In the genomic region with DNA sequence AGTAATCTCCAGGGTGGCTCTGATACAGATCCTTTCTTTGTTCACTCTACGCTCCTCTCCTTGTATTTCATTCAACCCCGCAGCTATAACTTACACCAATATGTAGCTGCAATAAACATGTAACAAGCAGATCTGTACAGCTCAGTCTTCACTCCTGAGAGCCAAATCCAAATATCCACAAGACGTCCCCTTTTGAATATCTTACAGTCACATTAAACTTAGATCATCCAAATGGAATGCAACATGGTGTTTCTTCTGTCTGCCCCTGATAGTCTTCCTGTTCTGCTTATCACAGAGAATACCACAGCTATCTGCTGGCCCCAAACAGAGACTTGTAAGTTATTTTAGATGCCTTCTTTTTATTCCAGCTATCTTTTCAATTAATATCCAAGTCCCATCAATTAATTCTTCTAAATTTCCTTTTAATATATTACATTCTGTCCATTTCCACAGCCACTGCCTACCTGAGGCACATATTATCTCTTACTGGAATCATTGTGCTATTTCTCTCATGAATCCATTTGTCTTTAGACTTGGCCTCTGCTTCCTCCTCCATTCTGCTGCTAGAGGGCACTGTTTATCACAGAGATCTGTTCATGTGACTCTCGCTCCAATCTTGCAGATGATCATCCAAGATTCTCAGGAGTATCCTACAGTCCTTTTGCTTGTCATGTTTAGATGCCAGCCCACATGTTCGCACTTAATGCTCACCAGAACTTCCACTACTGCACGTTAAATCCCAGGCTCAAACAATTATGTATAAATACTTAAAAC, we compare ENCODE assay signal across 8 cellular contexts.
DNase-seq lines count a peak whose midpoint lies in the region; ATAC-seq and TF ChIP-seq lines count a peak whose summit lies in the region.

No MANE protein-coding gene starts in this region.

- H3K27me3 Mint-ChIP-seq in activated CD4-positive, alpha-beta memory T cell treated with anti-CD3 and anti-CD28 coated beads, Interleukin-2, amount 10 ng/mL, durations not matched to agents 7 days and 5 days: peaks cover 1% of the 10 kb centered on the region

- peaks cover 0 to 5% of the 10 kb centered on the region in 2 experiments; a peak in 1 of 4 replicates for H3K4me1 ChIP-seq in SK-N-SH (ENCODE audit: control insufficient read depth in 1 of 2, insufficient read depth in 2 of 2, low read depth in 1 of 2, low read length in 1 of 2)
- H3K4me1 ChIP-seq in suprapubic skin: no peaks in the 10 kb centered on the region

- H3K9me3 ChIP-seq in SK-N-SH (no peaks in the 10 kb centered on the region), suprapubic skin (no peaks in the 10 kb centered on the region)

- ATAC-seq in HG02885 (IDR thresholded peaks at IDR 0.05; ENCODE audit: poor library complexity, unreplicated experiment) (peak; percentile 75), HG02798 (IDR thresholded peaks at IDR 0.05; ENCODE audit: poor library complexity, unreplicated experiment) (no peak)

- no peaks in the 10 kb centered on the region for H3K36me3 Mint-ChIP-seq in activated CD4-positive, alpha-beta memory T cell treated with anti-CD3 and anti-CD28 coated beads, Interleukin-2, amount 10 ng/mL, durations not matched to agents 7 days and 5 days (ENCODE audit: low read depth)

- TF ChIP-seq RAD21 in SK-N-SH (IDR thresholded peaks at IDR 0.05; ENCODE audit: low read length): peak; percentile 50

- H3K27me3 ChIP-seq in SK-N-SH (ENCODE audit: insufficient read depth) (no peaks in the 10 kb centered on the region), suprapubic skin (no peaks in the 10 kb centered on the region)

- no peak overlapping the region for H3K4me2 ChIP-seq in SK-N-SH

- no peak overlapping the region for H3K4me3 Mint-ChIP-seq in activated CD4-positive, alpha-beta memory T cell treated with anti-CD3 and anti-CD28 coated beads, Interleukin-2, amount 10 ng/mL, durations not matched to agents 7 days and 5 days

- no peak overlapping the region for H3K27ac Mint-ChIP-seq in activated CD4-positive, alpha-beta memory T cell treated with anti-CD3 and anti-CD28 coated beads, Interleukin-2, amount 10 ng/mL, durations not matched to agents 7 days and 5 days

- H3F3A ChIP-seq in SK-N-SH (replicated peaks; ENCODE audit: insufficient read depth): peaks cover 11% of the 10 kb centered on the region

- H3K9ac ChIP-seq in SK-N-SH: no peak overlapping the region

- no peaks in the 10 kb centered on the region for H3K9me2 ChIP-seq in SK-N-SH

- DNase-seq in COLO829 (ENCODE audit: low spot score) (peak; percentile 27), SK-N-SH (no peak), kidney tubule cell (ENCODE audit: low spot score) (peak; percentile 40), suprapubic skin (ENCODE audit: low spot score in 2 of 2) (no peak), posterior vena cava (ENCODE audit: low spot score) (no peak)
- DNase-seq in activated CD4-positive, alpha-beta memory T cell treated with anti-CD3 and anti-CD28 coated beads, Interleukin-2, amount 10 ng/mL, durations not matched to agents 7 days and 5 days: no peak

- H3K79me2 ChIP-seq in SK-N-SH (ENCODE audit: insufficient read depth): peaks cover 7% of the 10 kb centered on the region; the same call in 1 of the 2 replicates

- H3K4me3 ChIP-seq in SK-N-SH (ENCODE audit: low read depth in 2 of 2, low read length in 1 of 2) (no peak overlapping the region), suprapubic skin (no peak overlapping the region)

- H3K9me3 Mint-ChIP-seq in activated CD4-positive, alpha-beta memory T cell treated with anti-CD3 and anti-CD28 coated beads, Interleukin-2, amount 10 ng/mL, durations not matched to agents 7 days and 5 days: no peaks in the 10 kb centered on the region

- H3K36me3 ChIP-seq in SK-N-SH (replicated peaks in 1 of 2; ENCODE audit: control insufficient read depth in 1 of 2, insufficient read depth in 2 of 2, low read length in 1 of 2): no peaks in the 10 kb centered on the region
- H3K36me3 ChIP-seq in suprapubic skin: no peaks in the 10 kb centered on the region

- POLR2A ChIA-PET in SK-N-SH (lab: Yijun Ruan, JAX): no interaction called here
- POLR2A ChIA-PET in activated CD4-positive, alpha-beta memory T cell treated with anti-CD3 and anti-CD28 coated beads, Interleukin-2, amount 10 ng/mL, durations not matched to agents 7 days and 5 days (lab: Charles Lee): no interaction called here

- TF ChIP-seq CTCF in SK-N-SH (IDR thresholded peaks at IDR 0.05) (peak; percentile 64), suprapubic skin (IDR thresholded peaks at IDR 0.05) (peak in 1 of 2 donors; percentile 12)

- no peak for TF ChIP-seq EP300 in SK-N-SH (IDR thresholded peaks at IDR 0.05; ENCODE audit: borderline replicate concordance in 1 of 2, low read depth in 1 of 2, low read length in 1 of 2)
- no peak for TF ChIP-seq EP300 in suprapubic skin (IDR thresholded peaks at IDR 0.05)

- no peaks in the 10 kb centered on the region for H3K4me1 Mint-ChIP-seq in activated CD4-positive, alpha-beta memory T cell treated with anti-CD3 and anti-CD28 coated beads, Interleukin-2, amount 10 ng/mL, durations not matched to agents 7 days and 5 days

- no peak for TF ChIP-seq POLR2A in suprapubic skin (IDR thresholded peaks at IDR 0.05)

- peak overlapping the region in 1 of 2 experiments; percentile 22; a peak in 2 of 4 replicates for H3K27ac ChIP-seq in SK-N-SH (ENCODE audit: low read depth in 2 of 2, low read length in 1 of 2)
- no peak overlapping the region for H3K27ac ChIP-seq in suprapubic skin

- 42% methylated on average over 6 of the region's 6 CpGs for WGBS in SK-N-SH (ENCODE audit: low lambda C conversion rate)
- 37% methylated on average over 6 of the region's 6 CpGs for WGBS in suprapubic skin

- H2AFZ ChIP-seq in SK-N-SH (ENCODE audit: low read depth): 0 out of 2 replicates have a peak overlapping the region, but pooled peaks have one; percentile 13

- intact Hi-C loops in posterior vena cava (cut with DNase I): no loop called here

- H4K20me1 ChIP-seq in SK-N-SH (ENCODE audit: insufficient read depth): no peaks in the 10 kb centered on the region

- CTCF ChIA-PET in SK-N-SH (lab: Yijun Ruan, JAX): interaction anchor here (0.7 to 3.8 kb wide), 5 partner anchors 10 to 433 kb away, joined by 3 to 13 read pairs (median 3); no protein-coding TSS in a partner anchor
- CTCF ChIA-PET in activated CD4-positive, alpha-beta memory T cell treated with anti-CD3 and anti-CD28 coated beads, Interleukin-2, amount 10 ng/mL, durations not matched to agents 7 days and 5 days (lab: Charles Lee): interaction anchor here (0.6 to 1.4 kb wide), 6 partner anchors 19 to 662 kb away, joined by 3 to 4 read pairs (median 3); no protein-coding TSS in a partner anchor

TF ChIP-seq in SK-N-SH, 30 proteins besides CTCF, POLR2A, EP300 and RAD21:
- TF ChIP-seq MXI1 (IDR thresholded peaks at IDR 0.05; ENCODE audit: low read depth, low read length) (no peak), MEF2A (IDR thresholded peaks at IDR 0.05; ENCODE audit: borderline replicate concordance, low read depth) (no peak), RXRA (IDR thresholded peaks at IDR 0.05; ENCODE audit: borderline replicate concordance, low read depth) (no peak), ELF1 (IDR thresholded peaks at IDR 0.05) (no peak), GATA2 (CRISPR knock-in tag; IDR thresholded peaks at IDR 0.05) (peak; percentile 53; the same call in 1 of the 2 replicates), POLR2AphosphoS5 (IDR thresholded peaks at IDR 0.05; ENCODE audit: low read depth, low read length) (no peak), NFIC (IDR thresholded peaks at IDR 0.05; ENCODE audit: borderline replicate concordance) (no peak), FOXJ3 (CRISPR knock-in tag; IDR thresholded peaks at IDR 0.05) (no peak), SMC3 (IDR thresholded peaks at IDR 0.05; ENCODE audit: low read depth, low read length) (peak; percentile 37; the same call in 1 of the 2 replicates), EZH2phosphoT487 (IDR thresholded peaks at IDR 0.05; ENCODE audit: borderline replicate concordance, low read depth) (no peak), NRF1 (IDR thresholded peaks at IDR 0.05; ENCODE audit: low read depth, low read length) (no peak)
- TF ChIP-seq, protein P1, sequence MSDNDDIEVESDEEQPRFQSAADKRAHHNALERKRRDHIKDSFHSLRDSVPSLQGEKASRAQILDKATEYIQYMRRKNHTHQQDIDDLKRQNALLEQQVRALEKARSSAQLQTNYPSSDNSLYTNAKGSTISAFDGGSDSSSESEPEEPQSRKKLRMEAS (IDR thresholded peaks at IDR 0.05; ENCODE audit: low read depth): no peak
- TF ChIP-seq, protein P2, sequence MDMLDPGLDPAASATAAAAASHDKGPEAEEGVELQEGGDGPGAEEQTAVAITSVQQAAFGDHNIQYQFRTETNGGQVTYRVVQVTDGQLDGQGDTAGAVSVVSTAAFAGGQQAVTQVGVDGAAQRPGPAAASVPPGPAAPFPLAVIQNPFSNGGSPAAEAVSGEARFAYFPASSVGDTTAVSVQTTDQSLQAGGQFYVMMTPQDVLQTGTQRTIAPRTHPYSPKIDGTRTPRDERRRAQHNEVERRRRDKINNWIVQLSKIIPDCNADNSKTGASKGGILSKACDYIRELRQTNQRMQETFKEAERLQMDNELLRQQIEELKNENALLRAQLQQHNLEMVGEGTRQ (IDR thresholded peaks at IDR 0.05; ENCODE audit: borderline replicate concordance, low read depth, low read length): no peak
- TF ChIP-seq, protein P3, sequence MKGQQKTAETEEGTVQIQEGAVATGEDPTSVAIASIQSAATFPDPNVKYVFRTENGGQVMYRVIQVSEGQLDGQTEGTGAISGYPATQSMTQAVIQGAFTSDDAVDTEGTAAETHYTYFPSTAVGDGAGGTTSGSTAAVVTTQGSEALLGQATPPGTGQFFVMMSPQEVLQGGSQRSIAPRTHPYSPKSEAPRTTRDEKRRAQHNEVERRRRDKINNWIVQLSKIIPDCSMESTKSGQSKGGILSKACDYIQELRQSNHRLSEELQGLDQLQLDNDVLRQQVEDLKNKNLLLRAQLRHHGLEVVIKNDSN (IDR thresholded peaks at IDR 0.05; ENCODE audit: borderline replicate concordance, low read depth): peak; percentile 50; the same call in 1 of the 2 replicates

Comparison
In these comparisons a context has a peak if more than half of its experiments do, and no peak if none do; other contexts are left out.
1. DNase-seq: peak in COLO829 (single experiment) and kidney tubule cell (single experiment); none in SK-N-SH (single experiment), suprapubic skin (0 of 2), activated CD4-positive, alpha-beta memory T cell treated with anti-CD3 and anti-CD28 coated beads, Interleukin-2, amount 10 ng/mL, durations not matched to agents 7 days and 5 days (single experiment) and posterior vena cava (single experiment).